In the genomic region with DNA sequence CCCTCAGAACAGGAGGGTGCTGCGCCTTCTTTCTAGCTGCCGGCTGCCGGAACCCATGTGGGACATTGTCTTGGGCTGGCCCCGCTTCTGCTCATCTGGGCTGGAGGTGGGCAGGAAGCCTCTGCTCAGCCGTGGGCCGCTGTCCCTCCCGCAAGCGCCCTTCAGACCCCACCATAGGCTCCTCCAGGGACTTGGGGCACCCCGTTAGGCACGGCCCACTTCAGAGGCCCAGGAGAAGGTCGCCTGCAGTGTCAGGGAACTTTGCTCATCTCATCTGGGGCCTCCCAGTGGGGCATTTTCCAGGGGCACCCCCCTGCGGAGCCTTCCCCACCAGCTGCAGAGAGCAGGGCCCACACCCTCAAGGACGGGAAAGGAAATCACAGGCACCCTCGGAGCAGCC, we compare ENCODE assay signal across 31 cellular contexts. TPM values are rescaled to one million over a fixed set of nuclear protein-coding genes. Genes with fewer than 3 reads are reported as not detected.
"Had no signal": no experiment of that assay in that cellular context is flagged by ENCODE, and none has a peak within 500 bp of the region (broad histone marks: within the 10 kb centered on the region; RNA-seq: fewer than 3 reads in every experiment).

No MANE protein-coding gene starts in this region.

- H3K36me3 ChIP-seq: cardiac muscle cell, SJSA1 had no signal

- H3K9me3 ChIP-seq: ascending aorta, SJSA1, SK-N-SH had no signal

- H3K36me3 Mint-ChIP-seq: activated naive CD4-positive, alpha-beta T cell treated with anti-CD3 and anti-CD28 coated beads, Interleukin-2, amount 50 U/mL, for 24 hours; activated naive CD8-positive, alpha-beta T cell treated with anti-CD3 and anti-CD28 coated beads, Interleukin-2, amount 10 ng/mL, durations not matched to agents 7 days and 5 days had no signal

- DNase-seq: activated CD4-positive, alpha-beta T cell treated with anti-CD3 and anti-CD28 coated beads, Interleukin-2, amount 10 ng/mL, durations not matched to agents 24 days and 14 days; activated CD4-positive, alpha-beta T cell treated with anti-CD3 and anti-CD28 coated beads, Interleukin-2, amount 50 U/mL, for 4 hours; activated CD8-positive, alpha-beta T cell treated with anti-CD3 and anti-CD28 coated beads for 36 hours; activated gamma-delta T cell; activated naive CD4-positive, alpha-beta T cell treated with Interleukin-2 at 50 U/mL for 16 hours; activated naive CD8-positive, alpha-beta T cell treated with anti-CD3 and anti-CD28 coated beads, Interleukin-2, amount 10 ng/mL, durations not matched to agents 7 days and 5 days; activated T-cell treated with anti-CD3 and anti-CD28 coated beads, Interleukin-2, amount 50 U/mL, for 24 hours; amygdala; NCI-H1048; NCI-H1105 treated with DMSO at 0.1 percent for 48 hours; NCI-H1436; NCI-H1694; NCI-H1930; NCI-H2081 treated with DMSO at 0.1 percent for 48 hours; NCI-H345; NCI-H524 treated with DMSO at 0.1 percent for 48 hours; PC-9; SHP77; SK-N-SH had no signal

- H3K27ac Mint-ChIP-seq: activated CD4-positive, alpha-beta T cell treated with anti-CD3 and anti-CD28 coated beads, Interleukin-2, amount 10 ng/mL, durations not matched to agents 24 days and 14 days; activated CD8-positive, alpha-beta T cell treated with anti-CD3 and anti-CD28 coated beads for 36 hours; activated naive CD4-positive, alpha-beta T cell treated with anti-CD3 and anti-CD28 coated beads, Interleukin-2, amount 50 U/mL, for 24 hours; activated naive CD8-positive, alpha-beta T cell treated with anti-CD3 and anti-CD28 coated beads, Interleukin-2, amount 10 ng/mL, durations not matched to agents 7 days and 5 days; activated T-cell treated with anti-CD3 and anti-CD28 coated beads, Interleukin-2, amount 50 U/mL, for 24 hours; activated T-helper 2 cell treated with anti-CD3 and anti-CD28 coated beads, Interferon-gamma antibody, Interleukin-2, Interleukin-4, amounts not matched to agents 10 μg/mL and 5 μg/mL and 100 μg/mL, durations not matched to agents 14 hours and 24 hours and 36 hours; T-helper 1 cell treated with Interleukin-12 subunit alpha and Interleukin-12 subunit beta and Interleukin-4 antibody, amounts not matched to agents 30 μg/mL and 1 μg/mL, for 36 hours; T-helper 2 cell treated with Interferon-gamma antibody and Interleukin-4, amounts not matched to agents 5 μg/mL and 100 μg/mL, for 36 hours had no signal

- H3K9ac ChIP-seq: SK-N-SH had no signal

- H3K4me3 Mint-ChIP-seq: activated CD4-positive, alpha-beta T cell treated with anti-CD3 and anti-CD28 coated beads, Interleukin-2, amount 10 ng/mL, durations not matched to agents 24 days and 14 days; activated CD8-positive, alpha-beta T cell treated with anti-CD3 and anti-CD28 coated beads for 36 hours; activated naive CD4-positive, alpha-beta T cell treated with anti-CD3 and anti-CD28 coated beads, Interleukin-2, amount 50 U/mL, for 24 hours; activated naive CD8-positive, alpha-beta T cell treated with anti-CD3 and anti-CD28 coated beads, Interleukin-2, amount 10 ng/mL, durations not matched to agents 7 days and 5 days; activated T-cell treated with anti-CD3 and anti-CD28 coated beads, Interleukin-2, amount 50 U/mL, for 24 hours; central memory CD8-positive, alpha-beta T cell; T-helper 1 cell treated with Interleukin-12 subunit alpha and Interleukin-12 subunit beta and Interleukin-4 antibody, amounts not matched to agents 30 μg/mL and 1 μg/mL, for 36 hours; T-helper 2 cell treated with Interferon-gamma antibody and Interleukin-4, amounts not matched to agents 5 μg/mL and 100 μg/mL, for 36 hours had no signal

- H3K27ac ChIP-seq: ascending aorta, cardiac muscle cell, PC-9, RWPE1, SJSA1 had no signal

- H3K4me1 Mint-ChIP-seq: activated CD4-positive, alpha-beta T cell treated with anti-CD3 and anti-CD28 coated beads, Interleukin-2, amount 10 ng/mL, durations not matched to agents 24 days and 14 days; activated naive CD4-positive, alpha-beta T cell treated with anti-CD3 and anti-CD28 coated beads, Interleukin-2, amount 50 U/mL, for 24 hours; activated naive CD8-positive, alpha-beta T cell treated with anti-CD3 and anti-CD28 coated beads, Interleukin-2, amount 10 ng/mL, durations not matched to agents 7 days and 5 days had no signal

- H3K27me3 ChIP-seq: ascending aorta, SJSA1 had no signal

- H3K4me3 ChIP-seq: ascending aorta, cardiac muscle cell, PC-9, SJSA1 had no signal

- ATAC-seq: activated CD8-positive, alpha-beta T cell treated with anti-CD3 and anti-CD28 coated beads for 36 hours had no signal

- H3K9me3 Mint-ChIP-seq: activated CD4-positive, alpha-beta T cell treated with anti-CD3 and anti-CD28 coated beads, Interleukin-2, amount 10 ng/mL, durations not matched to agents 24 days and 14 days; activated CD8-positive, alpha-beta T cell treated with anti-CD3 and anti-CD28 coated beads for 36 hours; activated naive CD4-positive, alpha-beta T cell treated with anti-CD3 and anti-CD28 coated beads, Interleukin-2, amount 50 U/mL, for 24 hours; activated naive CD8-positive, alpha-beta T cell treated with anti-CD3 and anti-CD28 coated beads, Interleukin-2, amount 10 ng/mL, durations not matched to agents 7 days and 5 days; activated T-cell treated with anti-CD3 and anti-CD28 coated beads, Interleukin-2, amount 50 U/mL, for 24 hours; activated T-helper 2 cell treated with anti-CD3 and anti-CD28 coated beads, Interferon-gamma antibody, Interleukin-2, Interleukin-4, amounts not matched to agents 10 μg/mL and 5 μg/mL and 100 μg/mL, durations not matched to agents 14 hours and 24 hours and 36 hours; central memory CD8-positive, alpha-beta T cell; T-helper 1 cell treated with Interleukin-12 subunit alpha and Interleukin-12 subunit beta and Interleukin-4 antibody, amounts not matched to agents 30 μg/mL and 1 μg/mL, for 36 hours; T-helper 2 cell treated with Interferon-gamma antibody and Interleukin-4, amounts not matched to agents 5 μg/mL and 100 μg/mL, for 36 hours had no signal

- H3K4me1 ChIP-seq: ascending aorta, SJSA1 had no signal

RNA-seq across cellular contexts. Expression of a gene that starts 32.9 kb away (rescaled TPM):
- total RNA-seq: activated CD4-positive, alpha-beta T cell treated with anti-CD3 and anti-CD28 coated beads, Interleukin-2, amount 10 ng/mL, durations not matched to agents 24 days and 14 days; activated CD8-positive, alpha-beta T cell treated with anti-CD3 and anti-CD28 coated beads for 36 hours; activated naive CD8-positive, alpha-beta T cell treated with anti-CD3 and anti-CD28 coated beads, Interleukin-2, amount 10 ng/mL, durations not matched to agents 7 days and 5 days; activated T-helper 2 cell treated with anti-CD3 and anti-CD28 coated beads, Interferon-gamma antibody, Interleukin-2, Interleukin-4, amounts not matched to agents 10 μg/mL and 5 μg/mL and 100 μg/mL, durations not matched to agents 14 hours and 24 hours and 36 hours had no signal
- polyA plus RNA-seq: SK-N-SH had no signal

RNA-seq across cellular contexts. Expression of a gene that starts 54.3 kb away (rescaled TPM):
- total RNA-seq: activated CD4-positive, alpha-beta T cell treated with anti-CD3 and anti-CD28 coated beads, Interleukin-2, amount 10 ng/mL, durations not matched to agents 24 days and 14 days; activated CD8-positive, alpha-beta T cell treated with anti-CD3 and anti-CD28 coated beads for 36 hours; activated naive CD8-positive, alpha-beta T cell treated with anti-CD3 and anti-CD28 coated beads, Interleukin-2, amount 10 ng/mL, durations not matched to agents 7 days and 5 days; activated T-helper 2 cell treated with anti-CD3 and anti-CD28 coated beads, Interferon-gamma antibody, Interleukin-2, Interleukin-4, amounts not matched to agents 10 μg/mL and 5 μg/mL and 100 μg/mL, durations not matched to agents 14 hours and 24 hours and 36 hours; M059J; NCI-H460; OCI-LY7 had no signal
